Comparison of ENCODE assay signal across 20 cellular contexts in genomic region chr13:98293103-98293502, GRCh38.
DNase-seq lines count a peak whose midpoint lies in the region; ATAC-seq, FAIRE-seq and TF ChIP-seq lines count a peak whose summit lies in the region.
"Had no signal": no experiment of that assay in that cellular context is flagged by ENCODE, and none has a peak within 500 bp of the region (broad histone marks: within the 10 kb centered on the region; RNA-seq: fewer than 3 reads in every experiment).

No MANE protein-coding gene starts in this region.

- no peaks in the 10 kb centered on the region for H3K9me3 Mint-ChIP-seq in nephron
- H3K9me3 Mint-ChIP-seq: CD8-positive, alpha-beta memory T cell; natural killer cell; stimulated activated naive CD8-positive, alpha-beta T cell treated with anti-CD3 and anti-CD28 coated beads, Interleukin-15, Interleukin-2, amounts not matched to agents 100 ng/mL and 50 ng/mL, for 24 hours had no signal

- CTCF ChIA-PET in A549 (lab: Yijun Ruan, JAX): no interaction called here

- WGBS in A549 (ENCODE audit: missing lambda C conversion rate): 68% methylated on average over 2 of the region's 2 CpGs

- H3K27ac ChIP-seq in A549: no peak overlapping the region
- H3K27ac ChIP-seq: epithelial cell of prostate had no signal

- H3K4me2 ChIP-seq in A549: peak overlapping the region; percentile 24; the same call in 2 of the 3 replicates

- peaks cover 33% of the 10 kb centered on the region for H3K4me1 Mint-ChIP-seq in nephron
- H3K4me1 Mint-ChIP-seq: CD8-positive, alpha-beta memory T cell; natural killer cell had no signal

- TF ChIP-seq RAD21 in A549 (conservative IDR thresholded peaks at IDR 0.05 in 1 of 2, IDR thresholded peaks at IDR 0.05 in 1 of 2): no peak

- H3K36me3 Mint-ChIP-seq in nephron (ENCODE audit: low read depth): peaks cover 16% of the 10 kb centered on the region
- H3K36me3 Mint-ChIP-seq: CD8-positive, alpha-beta memory T cell; natural killer cell had no signal

- DNase-seq in A549 (ENCODE audit: low read depth in 1 of 2, low spot score in 1 of 2) (peak in 1 of 2 experiments; percentile 33), HuH-7.5 (ENCODE audit: low spot score) (peak; percentile 24), astrocyte of the hippocampus (ENCODE audit: low read depth, low spot score) (peak; percentile 36), activated gamma-delta T cell (lab: John Stamatoyannopoulos, UW) (no peak), hippocampal formation (lab: John Stamatoyannopoulos, UW) (no peak), cerebellar cortex (ENCODE audit: low spot score) (no peak)
- DNase-seq in activated naive CD4-positive, alpha-beta T cell (lab: John Stamatoyannopoulos, UW): no peak
- DNase-seq: activated CD4-positive, alpha-beta T cell treated with anti-CD3 and anti-CD28 coated beads, Interleukin-2, amount 50 U/mL, for 1 hour; activated naive CD4-positive, alpha-beta T cell treated with anti-CD3 and anti-CD28 coated beads, Interleukin-2, amount 50 U/mL, for 16 hours; CD8-positive, alpha-beta memory T cell; natural killer cell; RPMI8226; stimulated activated CD4-positive, alpha-beta T cell treated with anti-CD3 and anti-CD28 coated beads, Interleukin-15, amount 100 ng/mL, for 24 hours; SW 1271 had no signal

- TF ChIP-seq POLR2A in A549 (IDR thresholded peaks at IDR 0.05; ENCODE audit: low read length): no peak

- no peaks in the 10 kb centered on the region for H3K27me3 Mint-ChIP-seq in nephron (ENCODE audit: low read depth)
- H3K27me3 Mint-ChIP-seq: dendritic cell treated with granulocyte-macrophage colony-stimulating factor and Interleukin-4, amounts not matched to agents 40 ng/mL and 50 ng/mL, for 4 days had no signal

- POLR2A ChIA-PET in A549 (lab: Yijun Ruan, JAX): no interaction called here

- peaks cover 8% of the 10 kb centered on the region for H3K4me1 ChIP-seq in A549

- no peaks in the 10 kb centered on the region for H3K9me3 ChIP-seq in A549

- TF ChIP-seq CTCF in A549 (IDR thresholded peaks at IDR 0.05): no peak
- TF ChIP-seq CTCF in nephron (IDR thresholded peaks at IDR 0.05; ENCODE audit: unreplicated experiment in 3 of 3): no peak

- peak in 1 of 2 experiments; percentile 66; a peak in 3 of 6 replicates for ATAC-seq in A549
- ATAC-seq: GM12878, natural killer cell had no signal

- H3K4me3 ChIP-seq in A549: no peak overlapping the region
- H3K4me3 ChIP-seq: GM12878 had no signal

- peak overlapping the region; percentile 72 to 95 (median 76) for H3K27ac Mint-ChIP-seq in nephron
- H3K27ac Mint-ChIP-seq: CD8-positive, alpha-beta memory T cell; dendritic cell treated with granulocyte-macrophage colony-stimulating factor and Interleukin-4, amounts not matched to agents 40 ng/mL and 50 ng/mL, for 4 days; natural killer cell; stimulated activated naive CD8-positive, alpha-beta T cell treated with anti-CD3 and anti-CD28 coated beads, Interleukin-15, Interleukin-2, amounts not matched to agents 100 ng/mL and 50 ng/mL, for 24 hours had no signal

- no peak for TF ChIP-seq EP300 in A549 (IDR thresholded peaks at IDR 0.05)

- no peak overlapping the region for H3K4me3 Mint-ChIP-seq in nephron
- H3K4me3 Mint-ChIP-seq: CD8-positive, alpha-beta memory T cell; dendritic cell treated with granulocyte-macrophage colony-stimulating factor and Interleukin-4, amounts not matched to agents 40 ng/mL and 50 ng/mL, for 4 days; natural killer cell; stimulated activated naive CD8-positive, alpha-beta T cell treated with anti-CD3 and anti-CD28 coated beads, Interleukin-15, Interleukin-2, amounts not matched to agents 100 ng/mL and 50 ng/mL, for 24 hours had no signal

- FAIRE-seq in A549 (lab: Jason Lieb, UNC): no peak
- FAIRE-seq: frontal cortex, GM12878 had no signal

TF ChIP-seq in A549, 52 proteins besides CTCF, POLR2A, EP300 and RAD21:
- no peak for TF ChIP-seq NPAS2 (CRISPR knock-in tag; IDR thresholded peaks at IDR 0.05; ENCODE audit: borderline replicate concordance)
- no peak for TF ChIP-seq USF2 (IDR thresholded peaks at IDR 0.05)
- no peak for TF ChIP-seq ZSCAN20 (CRISPR knock-in tag; IDR thresholded peaks at IDR 0.05)
- no peak for TF ChIP-seq E2F6 (IDR thresholded peaks at IDR 0.05; ENCODE audit: borderline replicate concordance, low read depth)
- no peak for TF ChIP-seq HOXA7 (CRISPR knock-in tag; IDR thresholded peaks at IDR 0.05)
- no peak for TF ChIP-seq JUN (IDR thresholded peaks at IDR 0.05)
- TF ChIP-seq HES2 (IDR thresholded peaks at IDR 0.05): no peak
- TF ChIP-seq MAX (IDR thresholded peaks at IDR 0.05): no peak
- no peak for TF ChIP-seq KDM1A (IDR thresholded peaks at IDR 0.05; ENCODE audit: low read depth)
- TF ChIP-seq RFX5 (IDR thresholded peaks at IDR 0.05): no peak
- TF ChIP-seq NFE2L2 (conservative IDR thresholded peaks at IDR 0.05; ENCODE audit: low read length): no peak
- TF ChIP-seq ATOH8 (CRISPR knock-in tag; IDR thresholded peaks at IDR 0.05; ENCODE audit: low read depth): no peak
- TF ChIP-seq JUNB (IDR thresholded peaks at IDR 0.05): no peak
- TF ChIP-seq MAFK (IDR thresholded peaks at IDR 0.05; ENCODE audit: partially characterized antibody): no peak
- TF ChIP-seq PHF8 (IDR thresholded peaks at IDR 0.05; ENCODE audit: borderline replicate concordance, low read depth): no peak
- no peak for TF ChIP-seq NR3C1 (IDR thresholded peaks at IDR 0.05)
- no peak for TF ChIP-seq CBX2 (IDR thresholded peaks at IDR 0.05; ENCODE audit: borderline replicate concordance, low read depth)
- TF ChIP-seq PBX3 (IDR thresholded peaks at IDR 0.05): no peak
TF ChIP-seq in A549: peak in this region for 0.

Comparison
In these comparisons a context has a peak if more than half of its experiments do, and no peak if none do; other contexts are left out.
1. DNase-seq: peak in HuH-7.5 (single experiment) and astrocyte of the hippocampus (single experiment); none in activated gamma-delta T cell (single experiment), activated naive CD4-positive, alpha-beta T cell (0 of 4), hippocampal formation (0 of 2) and cerebellar cortex (single experiment).